Comparison of ENCODE assay signal across 23 cellular contexts in the genomic region with DNA sequence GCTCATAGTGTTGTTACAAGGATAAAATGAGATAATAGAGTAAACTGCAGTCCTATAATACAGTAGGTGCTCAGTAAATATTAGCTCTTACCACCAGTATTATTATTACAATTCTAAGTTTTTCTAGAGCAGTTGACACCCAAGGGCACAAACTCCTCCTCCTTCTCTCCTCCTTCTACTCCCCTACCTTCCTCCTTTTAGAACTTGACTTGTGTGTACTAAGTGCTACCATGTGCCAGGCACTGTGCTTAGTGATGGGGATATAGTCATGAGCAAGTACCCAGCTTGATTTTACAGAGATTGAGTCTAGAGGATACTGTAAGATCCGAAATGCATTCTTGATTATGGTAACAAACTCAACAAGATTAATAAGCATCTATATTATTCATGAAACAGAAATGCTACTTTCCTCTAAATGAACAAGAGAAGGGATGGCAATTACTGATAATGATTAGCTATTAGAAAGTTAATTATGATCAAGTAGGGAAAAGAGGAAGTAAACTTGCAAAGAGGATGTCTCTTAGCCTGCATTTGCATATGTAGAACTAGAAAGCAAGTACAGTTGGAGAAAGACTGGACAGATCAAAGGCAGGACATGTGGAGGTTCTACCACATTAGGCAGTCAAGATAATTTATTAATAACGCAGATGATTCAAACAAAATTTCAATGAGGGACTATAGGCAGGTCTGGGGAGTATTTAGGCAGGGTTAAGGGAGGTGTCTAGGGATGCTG.
"Had no signal": no experiment of that assay in that cellular context is flagged by ENCODE, and none has a peak within 500 bp of the region (broad histone marks: within the 10 kb centered on the region; RNA-seq: fewer than 3 reads in every experiment).

No MANE protein-coding gene starts in this region.

- H3K4me3 Mint-ChIP-seq: activated CD4-positive, alpha-beta T cell treated with anti-CD3 and anti-CD28 coated beads, Interleukin-2, amount 10 ng/mL, durations not matched to agents 24 days and 14 days; activated CD8-positive, alpha-beta T cell treated with anti-CD3 and anti-CD28 coated beads, Interleukin-2, amount 10 ng/mL, durations not matched to agents 7 days and 5 days; activated naive CD4-positive, alpha-beta T cell treated with anti-CD3 and anti-CD28 coated beads, Interleukin-2, amount 10 ng/mL, durations not matched to agents 7 days and 5 days; activated naive CD8-positive, alpha-beta T cell treated with anti-CD3 and anti-CD28 coated beads, Interleukin-2, amount 50 U/mL, for 24 hours; activated T-cell treated with anti-CD3 and anti-CD28 coated beads, Interleukin-2, amount 50 U/mL, for 24 hours; central memory CD8-positive, alpha-beta T cell had no signal

- H3K9me3 Mint-ChIP-seq: activated CD4-positive, alpha-beta T cell treated with anti-CD3 and anti-CD28 coated beads, Interleukin-2, amount 10 ng/mL, durations not matched to agents 24 days and 14 days; activated naive CD4-positive, alpha-beta T cell treated with anti-CD3 and anti-CD28 coated beads, Interleukin-2, amount 10 ng/mL, durations not matched to agents 7 days and 5 days; activated naive CD8-positive, alpha-beta T cell treated with anti-CD3 and anti-CD28 coated beads, Interleukin-2, amount 50 U/mL, for 24 hours; activated T-cell treated with anti-CD3 and anti-CD28 coated beads, Interleukin-2, amount 50 U/mL, for 24 hours; central memory CD8-positive, alpha-beta T cell had no signal

- H3K36me3 Mint-ChIP-seq: activated naive CD4-positive, alpha-beta T cell treated with anti-CD3 and anti-CD28 coated beads, Interleukin-2, amount 10 ng/mL, durations not matched to agents 7 days and 5 days had no signal

- H3K27ac Mint-ChIP-seq: activated CD4-positive, alpha-beta T cell treated with anti-CD3 and anti-CD28 coated beads, Interleukin-2, amount 10 ng/mL, durations not matched to agents 24 days and 14 days; activated CD8-positive, alpha-beta T cell treated with anti-CD3 and anti-CD28 coated beads, Interleukin-2, amount 10 ng/mL, durations not matched to agents 7 days and 5 days; activated naive CD4-positive, alpha-beta T cell treated with anti-CD3 and anti-CD28 coated beads, Interleukin-2, amount 10 ng/mL, durations not matched to agents 7 days and 5 days; activated naive CD8-positive, alpha-beta T cell treated with anti-CD3 and anti-CD28 coated beads, Interleukin-2, amount 50 U/mL, for 24 hours; activated T-cell treated with anti-CD3 and anti-CD28 coated beads, Interleukin-2, amount 50 U/mL, for 24 hours had no signal

- H3K4me1 Mint-ChIP-seq: activated CD4-positive, alpha-beta T cell treated with anti-CD3 and anti-CD28 coated beads, Interleukin-2, amount 10 ng/mL, durations not matched to agents 24 days and 14 days; activated naive CD4-positive, alpha-beta T cell treated with anti-CD3 and anti-CD28 coated beads, Interleukin-2, amount 10 ng/mL, durations not matched to agents 7 days and 5 days; activated naive CD8-positive, alpha-beta T cell treated with anti-CD3 and anti-CD28 coated beads, Interleukin-2, amount 50 U/mL, for 24 hours; central memory CD8-positive, alpha-beta T cell had no signal

- H3K27ac ChIP-seq: brain microvascular endothelial cell, colonic mucosa, foreskin keratinocyte, lower lobe of right lung, spleen, tibial artery, uterus had no signal

- DNase-seq: activated CD4-positive, alpha-beta T cell treated with anti-CD3 and anti-CD28 coated beads, Interleukin-2, amount 10 ng/mL, durations not matched to agents 24 days and 14 days; activated CD8-positive, alpha-beta T cell treated with anti-CD3 and anti-CD28 coated beads, Interleukin-2, amount 10 ng/mL, durations not matched to agents 7 days and 5 days; activated naive CD4-positive, alpha-beta T cell treated with anti-CD3 and anti-CD28 coated beads, Interleukin-2, amount 10 ng/mL, durations not matched to agents 7 days and 5 days; activated naive CD8-positive, alpha-beta T cell treated with anti-CD3 and anti-CD28 coated beads, Interleukin-2, amount 50 U/mL, for 24 hours; activated T-cell treated with anti-CD3 and anti-CD28 coated beads, Interleukin-2, amount 50 U/mL, for 24 hours; aorta; brain microvascular endothelial cell; colonic mucosa; foreskin keratinocyte; glutamatergic neuron; hypothalamus; islet precursor cell; lower lobe of right lung; occipital lobe; posterior cingulate gyrus; retina; spleen; stimulated activated CD4-positive, alpha-beta T cell treated with anti-CD3 and anti-CD28 coated beads, Interleukin-4, amount 100 ng/mL, for 4 hours; stimulated activated naive CD4-positive, alpha-beta T cell; T-helper 9 cell; tibial artery; uterus had no signal

- ATAC-seq: activated CD8-positive, alpha-beta T cell treated with anti-CD3 and anti-CD28 coated beads, Interleukin-2, amount 10 ng/mL, durations not matched to agents 7 days and 5 days; activated naive CD8-positive, alpha-beta T cell treated with anti-CD3 and anti-CD28 coated beads, Interleukin-2, amount 50 U/mL, for 24 hours; foreskin keratinocyte; lower lobe of right lung had no signal
